16 cellular contexts compared by ENCODE assay signal in the genomic region with DNA sequence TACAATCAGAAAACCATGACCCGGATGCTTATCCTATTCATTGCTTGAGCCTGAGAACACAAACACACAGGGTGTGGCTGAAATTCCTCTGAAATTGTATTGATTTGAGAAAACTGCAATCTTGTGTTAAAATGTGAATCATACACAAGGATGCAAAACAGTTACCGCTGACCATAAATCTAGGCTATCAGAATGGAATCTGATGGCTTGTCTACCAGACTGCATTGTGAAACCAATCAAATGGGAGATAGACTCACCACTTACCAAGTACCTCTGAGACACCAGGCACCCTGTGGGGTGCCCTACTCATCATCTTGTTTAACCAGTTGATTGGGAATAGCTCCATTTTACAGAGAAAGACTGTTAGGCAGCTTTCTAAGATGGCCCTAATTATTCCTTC.
A peak's percentile ranks its signal among the peaks of the same experiment; 100 is the strongest.
DNase-seq lines count a peak whose midpoint lies in the region; TF ChIP-seq lines count a peak whose summit lies in the region.
"Had no signal": no experiment of that assay in that cellular context is flagged by ENCODE, and none has a peak within 500 bp of the region (broad histone marks: within the 10 kb centered on the region; RNA-seq: fewer than 3 reads in every experiment).

No MANE protein-coding gene starts in this region.

- DNase-seq in ELF-1 (ENCODE audit: low read depth, low spot score) (peak; percentile 29), NCI-H69 (lab: John Stamatoyannopoulos, UW) (peak; percentile 83), cardiac fibroblast (ENCODE audit: low read depth in 2 of 2) (peak; percentile 4 to 11), mesothelial cell of epicardium (ENCODE audit: low spot score in 2 of 2, unreplicated experiment in 2 of 2) (no peak), NCI-H1105 (lab: John Stamatoyannopoulos, UW) (no peak)
- no peak for DNase-seq in activated CD4-positive, alpha-beta T cell treated with anti-CD3 and anti-CD28 coated beads for 1 hour
- DNase-seq in central memory CD4-positive, alpha-beta T cell: no peak
- DNase-seq in stimulated activated naive CD4-positive, alpha-beta T cell treated with Interleukin-2 at 50 U/mL for 16 hours (lab: John Stamatoyannopoulos, UW): no peak
- DNase-seq: activated CD4-positive, CD25-positive, alpha-beta regulatory T cell treated with anti-CD3 and anti-CD28 coated beads, Interleukin-2, amount 50 U/mL, for 72 hours; activated CD8-positive, alpha-beta memory T cell treated with anti-CD3 and anti-CD28 coated beads, Interleukin-2, amount 50 U/mL, for 4 hours; activated naive CD4-positive, alpha-beta T cell; Kasumi-1; NCI-H1930; NCI-H524 treated with DMSO at 0.1 percent for 48 hours had no signal

- TF ChIP-seq CTCF in cardiac fibroblast (IDR thresholded peaks at IDR 0.05; ENCODE audit: low read depth, low read length) (no peak), mesothelial cell of epicardium (IDR thresholded peaks at IDR 0.05; ENCODE audit: unreplicated experiment) (no peak)

- no peak overlapping the region for H3K4me3 ChIP-seq in cardiac fibroblast (replicated peaks in 1 of 2; ENCODE audit: low read depth in 2 of 2, low read length in 2 of 2)

- H3K36me3 Mint-ChIP-seq in mesothelial cell of epicardium: peaks cover 1% of the 10 kb centered on the region

- H3K9me3 Mint-ChIP-seq in mesothelial cell of epicardium: peaks cover 9% of the 10 kb centered on the region

- no peaks in the 10 kb centered on the region for H3K27me3 Mint-ChIP-seq in mesothelial cell of epicardium (ENCODE audit: low read depth)

- peaks cover 49% of the 10 kb centered on the region for H3K4me1 Mint-ChIP-seq in mesothelial cell of epicardium

- H3K4me3 Mint-ChIP-seq in mesothelial cell of epicardium: no peak overlapping the region
- H3K4me3 Mint-ChIP-seq: nephron; T-helper 1 cell treated with Interleukin-12 subunit alpha and Interleukin-12 subunit beta and Interleukin-4 antibody, amounts not matched to agents 30 μg/mL and 1 μg/mL, for 36 hours had no signal

- H3K27ac Mint-ChIP-seq in mesothelial cell of epicardium: peak overlapping the region; percentile 14
- H3K27ac Mint-ChIP-seq: nephron; T-helper 1 cell treated with Interleukin-12 subunit alpha and Interleukin-12 subunit beta and Interleukin-4 antibody, amounts not matched to agents 30 μg/mL and 1 μg/mL, for 36 hours had no signal

Comparison
In these comparisons a context has a peak if more than half of its experiments do, and no peak if none do; other contexts are left out.
1. DNase-seq: peak in ELF-1 (single experiment), NCI-H69 (single experiment) and cardiac fibroblast (2 of 2); none in mesothelial cell of epicardium (0 of 2), activated CD4-positive, alpha-beta T cell treated with anti-CD3 and anti-CD28 coated beads for 1 hour (single experiment), central memory CD4-positive, alpha-beta T cell (single experiment), NCI-H1105 (single experiment) and stimulated activated naive CD4-positive, alpha-beta T cell treated with Interleukin-2 at 50 U/mL for 16 hours (single experiment).